10 cellular contexts compared by ENCODE assay signal in genomic region chr6:87115402-87116135, GRCh38. TPM values are rescaled to one million over a fixed set of nuclear protein-coding genes. Genes with fewer than 3 reads are reported as not detected.
DNase-seq lines count a peak whose midpoint lies in the region; ATAC-seq lines count a peak whose summit lies in the region.
"Had no signal": no experiment of that assay in that cellular context is flagged by ENCODE, and none has a peak within 500 bp of the region (broad histone marks: within the 10 kb centered on the region; RNA-seq: fewer than 3 reads in every experiment).

No MANE protein-coding gene starts in this region.

- DNase-seq in SK-N-DZ (ENCODE audit: low spot score): peak; percentile 83
- DNase-seq in activated T-helper 1 cell treated with anti-CD3 and anti-CD28 coated beads, Interleukin-12 subunit alpha, Interleukin-12 subunit beta, Interleukin-2, Interleukin-4 antibody, amounts not matched to agents 30 ng/mL and 10 ng/mL and 1 ng/mL, durations not matched to agents 14 hours and 24 hours and 36 hours (ENCODE audit: low spot score): no peak
- DNase-seq in NCI-H2196 treated with DMSO at 0.1 percent for 48 hours (lab: John Stamatoyannopoulos, UW; ENCODE audit: unreplicated experiment): no peak
- no peak for DNase-seq in NCI-H146 (lab: John Stamatoyannopoulos, UW)
- DNase-seq: adrenal gland, left colon had no signal

- H3K4me1 Mint-ChIP-seq in activated T-helper 1 cell treated with anti-CD3 and anti-CD28 coated beads, Interleukin-12 subunit alpha, Interleukin-12 subunit beta, Interleukin-2, Interleukin-4 antibody, amounts not matched to agents 30 ng/mL and 10 ng/mL and 1 ng/mL, durations not matched to agents 14 hours and 24 hours and 36 hours (ENCODE audit: low read depth): no peaks in the 10 kb centered on the region

- intact Hi-C loops in activated T-helper 1 cell treated with anti-CD3 and anti-CD28 coated beads, Interleukin-12 subunit alpha, Interleukin-12 subunit beta, Interleukin-2, Interleukin-4 antibody, amounts not matched to agents 30 ng/mL and 10 ng/mL and 1 ng/mL, durations not matched to agents 14 hours and 24 hours and 36 hours (cut with micrococcal nuclease): no loop called here

- no peaks in the 10 kb centered on the region for H3K36me3 Mint-ChIP-seq in activated T-helper 1 cell treated with anti-CD3 and anti-CD28 coated beads, Interleukin-12 subunit alpha, Interleukin-12 subunit beta, Interleukin-2, Interleukin-4 antibody, amounts not matched to agents 30 ng/mL and 10 ng/mL and 1 ng/mL, durations not matched to agents 14 hours and 24 hours and 36 hours (ENCODE audit: low read depth)

- no peak overlapping the region for H3K4me3 Mint-ChIP-seq in activated T-helper 1 cell treated with anti-CD3 and anti-CD28 coated beads, Interleukin-12 subunit alpha, Interleukin-12 subunit beta, Interleukin-2, Interleukin-4 antibody, amounts not matched to agents 30 ng/mL and 10 ng/mL and 1 ng/mL, durations not matched to agents 14 hours and 24 hours and 36 hours

- H3K27ac Mint-ChIP-seq in activated T-helper 1 cell treated with anti-CD3 and anti-CD28 coated beads, Interleukin-12 subunit alpha, Interleukin-12 subunit beta, Interleukin-2, Interleukin-4 antibody, amounts not matched to agents 30 ng/mL and 10 ng/mL and 1 ng/mL, durations not matched to agents 14 hours and 24 hours and 36 hours: no peak overlapping the region

- H3K9me3 Mint-ChIP-seq in activated T-helper 1 cell treated with anti-CD3 and anti-CD28 coated beads, Interleukin-12 subunit alpha, Interleukin-12 subunit beta, Interleukin-2, Interleukin-4 antibody, amounts not matched to agents 30 ng/mL and 10 ng/mL and 1 ng/mL, durations not matched to agents 14 hours and 24 hours and 36 hours: no peaks in the 10 kb centered on the region

- ATAC-seq in GM18520 (IDR thresholded peaks at IDR 0.05; ENCODE audit: unreplicated experiment) (peak; percentile 99), GM19463 (IDR thresholded peaks at IDR 0.05; ENCODE audit: unreplicated experiment) (peak; percentile 99), HG02943 (IDR thresholded peaks at IDR 0.05; ENCODE audit: low read depth, unreplicated experiment) (peak; percentile 59)
- ATAC-seq: left colon had no signal

- H3K27me3 Mint-ChIP-seq in activated T-helper 1 cell treated with anti-CD3 and anti-CD28 coated beads, Interleukin-12 subunit alpha, Interleukin-12 subunit beta, Interleukin-2, Interleukin-4 antibody, amounts not matched to agents 30 ng/mL and 10 ng/mL and 1 ng/mL, durations not matched to agents 14 hours and 24 hours and 36 hours (ENCODE audit: insufficient read depth): peaks cover 15% of the 10 kb centered on the region

RNA-seq across cellular contexts. Expression of gene CGA, which starts 20.7 kb away (rescaled TPM):
- 0.68 TPM in 1 of 2 replicates, not detected in the other for polyA plus RNA-seq in SK-N-DZ (2014; cell fraction: cytosol; rRNA removed)
- not detected in 2 replicates for polyA plus RNA-seq in SK-N-DZ (2014; cell fraction: nucleus; rRNA removed)
- total RNA-seq in activated T-helper 1 cell treated with anti-CD3 and anti-CD28 coated beads, Interleukin-12 subunit alpha, Interleukin-12 subunit beta, Interleukin-2, Interleukin-4 antibody, amounts not matched to agents 30 ng/mL and 10 ng/mL and 1 ng/mL, durations not matched to agents 14 hours and 24 hours and 36 hours: not detected in 2 replicates
- total RNA-seq: left colon, posterior vena cava had no signal

RNA-seq across cellular contexts. Expression of gene ZNF292, which starts 39.8 kb away (rescaled TPM):
- polyA plus RNA-seq in SK-N-DZ (2014; cell fraction: cytosol; rRNA removed): 13.4 and 13.8 TPM in 2 replicates
- polyA plus RNA-seq in SK-N-DZ (2014; cell fraction: nucleus; rRNA removed): 28.5 and 41.0 TPM in 2 replicates
- 50.1 and 51.7 TPM in 2 replicates for total RNA-seq in activated T-helper 1 cell treated with anti-CD3 and anti-CD28 coated beads, Interleukin-12 subunit alpha, Interleukin-12 subunit beta, Interleukin-2, Interleukin-4 antibody, amounts not matched to agents 30 ng/mL and 10 ng/mL and 1 ng/mL, durations not matched to agents 14 hours and 24 hours and 36 hours
